In the genomic region with DNA sequence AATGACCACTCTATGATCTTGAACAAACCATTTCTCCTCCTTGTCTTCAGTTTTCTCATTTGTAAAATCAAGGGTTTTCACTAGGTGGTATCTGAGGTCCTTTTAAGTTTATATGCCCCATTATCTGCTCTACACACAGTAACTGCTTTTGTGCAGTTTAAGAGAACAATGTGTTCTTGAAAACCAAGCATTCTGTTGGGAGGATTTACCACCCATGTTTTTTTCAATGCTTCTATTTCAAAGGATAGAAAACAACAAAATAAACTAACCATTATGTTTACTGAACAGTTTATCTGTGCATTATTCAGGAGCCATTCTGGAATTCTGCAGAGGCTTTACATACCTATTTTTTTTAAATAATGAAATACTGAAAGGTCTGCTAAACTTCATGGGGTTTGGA, we compare ENCODE assay signal across 9 cellular contexts.
"Had no signal": no experiment of that assay in that cellular context is flagged by ENCODE, and none has a peak within 500 bp of the region (broad histone marks: within the 10 kb centered on the region; RNA-seq: fewer than 3 reads in every experiment).

No MANE protein-coding gene starts in this region.

- H3K27me3 Mint-ChIP-seq: IgD-negative memory B cell had no signal

- FAIRE-seq: HepG2, HTR-8/SVneo, K562 had no signal

- H3K4me2 ChIP-seq: KMS-11 had no signal

- DNase-seq: IMR-90, KBM-7, KG1 had no signal

- H3K4me1 Mint-ChIP-seq: IgD-negative memory B cell had no signal

- H3K4me3 ChIP-seq: K562 had no signal

- H3K4me3 Mint-ChIP-seq: IgD-negative memory B cell had no signal

- H3K9ac ChIP-seq: KMS-11 had no signal

- ATAC-seq: HepG2, K562 had no signal

- H3K27ac Mint-ChIP-seq: IgD-negative memory B cell had no signal

- H3K27ac ChIP-seq: HL-60, KMS-11 had no signal
